ENCODE assay signal across 20 cellular contexts in genomic region chr1:166484871-166485270, GRCh38.
"Had no signal": no experiment of that assay in that cellular context is flagged by ENCODE, and none has a peak within 500 bp of the region (broad histone marks: within the 10 kb centered on the region; RNA-seq: fewer than 3 reads in every experiment).

No MANE protein-coding gene starts in this region.

- H3K4me3 ChIP-seq: ascending aorta, cardiac muscle cell, colonic mucosa had no signal

- H3K9me3 ChIP-seq: ascending aorta, colonic mucosa had no signal

- ATAC-seq: activated CD4-positive, alpha-beta T cell treated with anti-CD3 and anti-CD28 coated beads for 36 hours; activated CD8-positive, alpha-beta T cell treated with anti-CD3 and anti-CD28 coated beads, Interleukin-2, amount 10 ng/mL, durations not matched to agents 7 days and 5 days had no signal

- H3K27ac ChIP-seq: ascending aorta, cardiac muscle cell, colonic mucosa had no signal

- H3K36me3 ChIP-seq: ascending aorta, cardiac muscle cell, colonic mucosa had no signal

- DNase-seq: activated CD4-positive, alpha-beta T cell treated with anti-CD3 and anti-CD28 coated beads for 36 hours; activated CD4-positive, alpha-beta T cell treated with anti-CD3 and anti-CD28 coated beads, Interleukin-2, amount 10 ng/mL, durations not matched to agents 7 days and 5 days; activated CD4-positive, alpha-beta T cell treated with anti-CD3 and anti-CD28 coated beads, Interleukin-2, amount 50 U/mL, for 48 hours; activated CD8-positive, alpha-beta T cell treated with anti-CD3 and anti-CD28 coated beads, Interleukin-2, amount 10 ng/mL, durations not matched to agents 7 days and 5 days; activated gamma-delta T cell; activated naive CD4-positive, alpha-beta T cell treated with Interleukin-2 at 50 U/mL for 16 hours; activated naive CD8-positive, alpha-beta T cell treated with anti-CD3 and anti-CD28 coated beads, Interleukin-2, amount 10 ng/mL, durations not matched to agents 7 days and 5 days; activated T-cell treated with anti-CD3 and anti-CD28 coated beads, Interleukin-2, amount 50 U/mL, for 24 hours; amygdala; colonic mucosa; NCI-H1105; NCI-H1436 treated with DMSO at 0.1 percent for 48 hours; NCI-H1694 treated with DMSO at 0.1 percent for 48 hours; NCI-H2029; NCI-H510A; NCI-H69; NK-92 treated with Interleukin-12 subunit alpha and Interleukin-12 subunit beta, amount 100 ng/mL, for 24 hours; Right ventricle myocardium superior had no signal

- H3K4me1 ChIP-seq: ascending aorta, colonic mucosa had no signal

- H3K27me3 ChIP-seq: ascending aorta, cardiac muscle cell, colonic mucosa had no signal
